In genomic region chr4:88823058-88823919, GRCh38 we compare ENCODE assay signal across 1 cellular context.
TF ChIP-seq lines count a peak whose summit lies in the region.

No MANE protein-coding gene starts in this region.

TF ChIP-seq in SK-N-SH, 30 proteins besides CTCF, POLR2A, EP300 and RAD21 (continued from another document):
- TF ChIP-seq GATA2 (CRISPR knock-in tag; IDR thresholded peaks at IDR 0.05) (no peak), FOXJ3 (CRISPR knock-in tag; IDR thresholded peaks at IDR 0.05) (no peak), IRF3 (IDR thresholded peaks at IDR 0.05; ENCODE audit: low read depth, low read length) (no peak), SIN3A (IDR thresholded peaks at IDR 0.05; ENCODE audit: borderline replicate concordance, low read depth, low read length) (no peak), USF2 (IDR thresholded peaks at IDR 0.05; ENCODE audit: borderline replicate concordance, low read depth, low read length) (no peak), MEF2A (IDR thresholded peaks at IDR 0.05; ENCODE audit: borderline replicate concordance, low read depth) (no peak), TAF1 (IDR thresholded peaks at IDR 0.05; ENCODE audit: borderline replicate concordance, low read depth, low read length) (0 out of 2 replicates have a peak, but pooled peaks have one; percentile 19), REST (IDR thresholded peaks at IDR 0.05; ENCODE audit: low read depth, low read length) (no peak), NRF1 (IDR thresholded peaks at IDR 0.05; ENCODE audit: low read depth, low read length) (no peak), CHD2 (IDR thresholded peaks at IDR 0.05; ENCODE audit: low read length, partially characterized antibody) (no peak)
TF ChIP-seq in SK-N-SH: peak in this region for 3.
